In the genomic region with DNA sequence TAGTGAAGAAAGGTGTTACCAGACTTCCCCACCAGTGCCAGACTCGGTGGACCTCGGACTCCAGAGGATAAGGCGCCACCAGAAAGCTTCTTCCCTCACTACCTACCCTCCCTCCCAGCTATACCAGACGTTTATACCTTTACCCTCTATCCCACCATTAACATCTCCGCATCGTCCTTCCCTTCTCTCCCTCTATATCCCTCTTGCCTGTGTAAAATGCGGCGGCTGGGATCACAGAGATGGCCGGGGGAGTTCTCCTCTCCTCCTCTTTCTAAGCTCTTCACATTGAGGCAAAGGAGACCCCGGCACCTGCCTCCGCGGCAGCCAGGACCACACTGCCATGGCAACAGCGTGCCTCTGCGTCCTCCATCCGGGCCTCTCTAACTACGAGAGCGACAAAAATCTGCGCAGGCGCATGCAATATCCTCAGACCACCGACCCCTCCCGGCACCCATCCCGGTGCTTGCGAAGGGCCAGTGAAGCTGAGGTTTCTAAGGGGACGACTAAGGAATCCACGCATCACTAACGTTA, we compare ENCODE assay signal across 8 cellular contexts. TPM values are rescaled to one million over a fixed set of nuclear protein-coding genes. Genes with fewer than 3 reads are reported as not detected.
DNase-seq lines count a peak whose midpoint lies in the region; ATAC-seq and TF ChIP-seq lines count a peak whose summit lies in the region.

A gene (minus strand): TSS at position 394 of the 531 bp plus-strand sequence. CDS start 2,547 bp downstream, outside the sequence.

- peak within 1 kb of the TSS; percentile 65 for H3K27ac Mint-ChIP-seq in chondrocyte (ENCODE audit: unreplicated experiment)

- peaks cover 9% of the 10 kb centered on the region for H3K27me3 Mint-ChIP-seq in chondrocyte (ENCODE audit: low read depth)

- H3K4me1 Mint-ChIP-seq in chondrocyte (ENCODE audit: low read depth): peaks cover 16% of the 10 kb centered on the region

- ATAC-seq in GM19455 (IDR thresholded peaks at IDR 0.05; ENCODE audit: unreplicated experiment) (peak; percentile 97), GM19035 (IDR thresholded peaks at IDR 0.05; ENCODE audit: unreplicated experiment) (no peak)

- H3K9me3 Mint-ChIP-seq in chondrocyte (ENCODE audit: low read depth): peaks cover 14% of the 10 kb centered on the region

- H3K36me3 Mint-ChIP-seq in chondrocyte (ENCODE audit: low read depth): peaks cover 1% of the 10 kb centered on the region

- DNase-seq in AG08395 (ENCODE audit: low spot score) (peak; percentile 6), NCI-H1105 (lab: John Stamatoyannopoulos, UW) (peak; percentile 97), chondrocyte (ENCODE audit: low spot score) (peak; percentile 95), kidney tubule cell (ENCODE audit: low spot score) (peak; percentile 76)
- DNase-seq in activated CD4-positive, CD25-positive, alpha-beta regulatory T cell treated with anti-CD3 and anti-CD28 coated beads, Interleukin-2, amount 50 U/mL, for 72 hours: peak; percentile 63
- DNase-seq in stimulated activated CD4-positive, alpha-beta T cell treated with anti-CD3 and anti-CD28 coated beads, Interleukin-1b, Interleukin-23, amount 100 ng/mL, for 4 hours (ENCODE audit: low read depth in 2 of 2): peak; percentile 27 to 38

- TF ChIP-seq CTCF in chondrocyte (IDR thresholded peaks at IDR 0.05): no peak

- H3K4me3 Mint-ChIP-seq in chondrocyte (ENCODE audit: unreplicated experiment): peak within 1 kb of the TSS; percentile 98

RNA-seq across cellular contexts. Expression of the gene that starts here (rescaled TPM):
- 0.80 to 1.2 TPM (median 0.90 TPM) in 3 replicates for total RNA-seq in chondrocyte

Comparison
In these comparisons a context has a peak if more than half of its experiments do, and no peak if none do; other contexts are left out.
1. DNase-seq: peak in every context shown above with its lines; median percentile 97 in NCI-H1105; 95 in chondrocyte; 76 in kidney tubule cell; 63 in activated CD4-positive, CD25-positive, alpha-beta regulatory T cell treated with anti-CD3 and anti-CD28 coated beads, Interleukin-2, amount 50 U/mL, for 72 hours; 32 in stimulated activated CD4-positive, alpha-beta T cell treated with anti-CD3 and anti-CD28 coated beads, Interleukin-1b, Interleukin-23, amount 100 ng/mL, for 4 hours; 6 in AG08395.